11 cellular contexts compared by ENCODE assay signal in the genomic region with DNA sequence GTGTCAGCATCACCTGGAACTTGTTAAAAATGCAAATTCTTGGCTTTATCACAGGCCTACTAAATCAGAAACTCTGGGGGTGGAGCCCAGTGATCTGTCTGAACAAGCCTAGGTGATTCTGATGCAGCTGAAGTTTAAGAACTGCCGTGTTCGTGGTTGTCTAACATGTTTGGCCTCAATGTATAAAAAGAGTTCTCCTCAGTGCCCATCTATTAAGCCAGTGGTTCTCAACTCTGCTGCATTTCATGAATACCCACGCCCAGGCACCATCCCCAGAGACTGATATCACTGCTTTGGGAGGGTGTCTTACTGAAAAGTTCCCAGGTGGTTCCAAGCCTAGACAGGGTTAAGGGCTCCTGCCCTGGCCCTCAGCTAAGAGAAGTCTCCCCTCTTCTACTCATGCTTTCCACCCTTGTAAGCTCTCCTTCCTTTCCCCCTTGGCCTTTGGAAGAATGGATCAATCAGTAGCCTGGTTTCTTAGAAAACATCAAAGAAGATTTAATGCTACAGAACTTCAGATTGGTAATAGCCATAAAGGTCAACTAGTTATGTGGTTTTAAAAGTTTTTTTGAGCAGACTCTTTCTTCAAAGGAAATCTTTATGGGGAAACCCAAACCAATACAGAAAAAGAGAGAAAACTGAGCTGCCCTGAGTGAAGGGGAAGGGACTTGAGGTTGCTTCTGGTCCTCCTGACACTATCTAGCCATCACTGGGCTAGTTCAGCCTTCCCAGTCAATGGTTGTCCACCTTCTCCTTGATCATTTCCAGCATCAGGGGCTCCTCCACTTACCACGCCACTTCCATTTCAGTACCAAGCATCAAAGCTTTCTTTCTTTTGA. TPM values are rescaled to one million over a fixed set of nuclear protein-coding genes. Genes with fewer than 3 reads are reported as not detected.
A peak's percentile ranks its signal among the peaks of the same experiment; 100 is the strongest.
DNase-seq lines count a peak whose midpoint lies in the region; ATAC-seq and TF ChIP-seq lines count a peak whose summit lies in the region.
"Had no signal": no experiment of that assay in that cellular context is flagged by ENCODE, and none has a peak within 500 bp of the region (broad histone marks: within the 10 kb centered on the region; RNA-seq: fewer than 3 reads in every experiment).

No MANE protein-coding gene starts in this region.

- no peaks in the 10 kb centered on the region for H3K79me2 ChIP-seq in smooth muscle cell (ENCODE audit: low read depth)

- no peak overlapping the region for H3K4me2 ChIP-seq in smooth muscle cell

- no peak for TF ChIP-seq CTCF in smooth muscle cell (IDR thresholded peaks at IDR 0.05; ENCODE audit: borderline replicate concordance, insufficient read depth, poor library complexity, severe bottlenecking)

- H3K4me3 ChIP-seq in smooth muscle cell (no peak overlapping the region), right cardiac atrium (ENCODE audit: low read length) (no peak overlapping the region)
- H3K4me3 ChIP-seq: colonic mucosa, K562, lung had no signal

- no peaks in the 10 kb centered on the region for H3K9me3 ChIP-seq in smooth muscle cell (replicated peaks; ENCODE audit: low read depth)
- no peaks in the 10 kb centered on the region for H3K9me3 ChIP-seq in right cardiac atrium (ENCODE audit: control insufficient read depth, low read length)
- H3K9me3 ChIP-seq: colonic mucosa had no signal

- no peak overlapping the region for H2AFZ ChIP-seq in smooth muscle cell (ENCODE audit: low read depth)

- peaks cover 5% of the 10 kb centered on the region for H3F3A ChIP-seq in smooth muscle cell (ENCODE audit: low read depth)

- DNase-seq in activated CD4-positive, CD25-positive, alpha-beta regulatory T cell treated with anti-CD3 and anti-CD28 coated beads, Interleukin-2, amount 50 U/mL, for 72 hours: peak; percentile 57
- DNase-seq in smooth muscle cell (lab: John Stamatoyannopoulos, UW; ENCODE audit: unreplicated experiment) (no peak), right cardiac atrium (no peak), amygdala (lab: John Stamatoyannopoulos, UW) (no peak), dedifferentiated amniotic fluid mesenchymal stem cell (ENCODE audit: extremely low spot score) (no peak), mesenteric fat pad (ENCODE audit: low spot score) (no peak)
- DNase-seq: colonic mucosa had no signal

- 82% methylated on average over 4 of the region's 4 CpGs for WGBS in smooth muscle cell (ENCODE audit: low lambda C conversion rate)
- 94% methylated on average over 4 of the region's 4 CpGs for WGBS in right cardiac atrium

- H3K36me3 ChIP-seq in smooth muscle cell (ENCODE audit: low read depth): no peaks in the 10 kb centered on the region
- H3K36me3 ChIP-seq: colonic mucosa had no signal

- H3K9ac ChIP-seq in smooth muscle cell (ENCODE audit: low read depth): peak overlapping the region; percentile 70

- H3K27me3 ChIP-seq in smooth muscle cell (ENCODE audit: low read depth): no peaks in the 10 kb centered on the region
- H3K27me3 ChIP-seq in right cardiac atrium (ENCODE audit: control insufficient read depth, insufficient read depth): no peaks in the 10 kb centered on the region
- H3K27me3 ChIP-seq: colonic mucosa had no signal

- H3K4me1 ChIP-seq in smooth muscle cell (ENCODE audit: low read depth): peaks cover 17% of the 10 kb centered on the region
- peaks cover 1% of the 10 kb centered on the region for H3K4me1 ChIP-seq in right cardiac atrium (ENCODE audit: control insufficient read depth, insufficient read depth, low read length)
- H3K4me1 ChIP-seq: colonic mucosa had no signal

- intact Hi-C loops in right cardiac atrium (cut with DNase I): no loop called here

- H4K20me1 ChIP-seq in smooth muscle cell (ENCODE audit: low read depth): no peaks in the 10 kb centered on the region

- ATAC-seq in GM18861 (IDR thresholded peaks at IDR 0.05; ENCODE audit: unreplicated experiment) (peak; percentile 55), HG02623 (IDR thresholded peaks at IDR 0.05; ENCODE audit: unreplicated experiment) (peak; percentile 53), right cardiac atrium (no peak)
- ATAC-seq: K562 had no signal

- H3K27ac ChIP-seq in smooth muscle cell (ENCODE audit: low read depth) (peak overlapping the region; percentile 97), right cardiac atrium (ENCODE audit: low read length) (no peak overlapping the region)
- H3K27ac ChIP-seq: colonic mucosa had no signal

RNA-seq across cellular contexts. Expression of gene TNFAIP3, which starts 38.9 kb away (rescaled TPM):
- total RNA-seq in smooth muscle cell (33.8 and 40.3 TPM in 2 replicates), right cardiac atrium (10 to 100 TPM in 3 of 4 donors, 1 to 10 TPM in 1; 7.6 to 11.4 (median 10.7) TPM), mesenteric fat pad (187 TPM)
- polyA plus RNA-seq in smooth muscle cell (32.2 and 45.1 TPM in 2 replicates), right cardiac atrium (6.0 TPM)

Comparison
In these comparisons a context has a peak if more than half of its experiments do, and no peak if none do; other contexts are left out.
1. ATAC-seq: peak in GM18861 (single experiment) and HG02623 (single experiment); none in right cardiac atrium (0 of 2).